ENCODE assay signal across 11 cellular contexts in genomic region chr20:1186367-1186991, GRCh38. TPM values are rescaled to one million over a fixed set of nuclear protein-coding genes. Genes with fewer than 3 reads are reported as not detected.
DNase-seq lines count a peak whose midpoint lies in the region; ATAC-seq, FAIRE-seq and TF ChIP-seq lines count a peak whose summit lies in the region.
"Had no signal": no experiment of that assay in that cellular context is flagged by ENCODE, and none has a peak within 500 bp of the region (broad histone marks: within the 10 kb centered on the region; RNA-seq: fewer than 3 reads in every experiment).

No MANE protein-coding gene starts in this region.

- peak overlapping the region in 1 of 2 experiments; percentile 45 for H2BK12ac ChIP-seq in mesenchymal stem cell (ENCODE audit: low read length in 2 of 2)

- peak overlapping the region in 1 of 2 experiments; percentile 71 for H3K14ac ChIP-seq in mesenchymal stem cell (ENCODE audit: low read length in 2 of 2)

- intact Hi-C loops in left ventricle myocardium inferior (cut with micrococcal nuclease), result no loop called here
- intact Hi-C loops in Right ventricle myocardium inferior (cut with DNase I), result no loop called here

- H2BK15ac ChIP-seq in mesenchymal stem cell (ENCODE audit: low read depth, poor library complexity, severe bottlenecking), result no peak overlapping the region

- ATAC-seq in Right ventricle myocardium inferior (no peak), HG03039 (IDR thresholded peaks at IDR 0.05; ENCODE audit: unreplicated experiment) (no peak)

- H3K27ac ChIP-seq in left ventricle myocardium inferior (replicated peaks) (peak overlapping the region; percentile 42), astrocyte (ENCODE audit: low read depth, low read length) (no peak overlapping the region), mesenchymal stem cell (ENCODE audit: low read length, poor library complexity, severe bottlenecking) (no peak overlapping the region)
- H3K27ac ChIP-seq: coronary artery had no signal

- H2BK5ac ChIP-seq in mesenchymal stem cell (ENCODE audit: low read depth, low read length, poor library complexity, severe bottlenecking), result no peak overlapping the region

- H3K18ac ChIP-seq in mesenchymal stem cell (ENCODE audit: low read depth in 1 of 2, low read length in 2 of 2), result peak overlapping the region in 1 of 2 experiments; percentile 18

- H3K79me1 ChIP-seq in mesenchymal stem cell (replicated peaks; ENCODE audit: low read length, poor library complexity, severe bottlenecking), result no peaks in the 10 kb centered on the region

- H2AK5ac ChIP-seq in mesenchymal stem cell (ENCODE audit: low read length, severe bottlenecking), result no peak overlapping the region

- H3K9ac ChIP-seq in astrocyte (ENCODE audit: low read length), result no peak overlapping the region
- no peak overlapping the region for H3K9ac ChIP-seq in mesenchymal stem cell (ENCODE audit: low read length)

- peaks cover 43% of the 10 kb centered on the region for H3K4me1 ChIP-seq in left ventricle myocardium inferior
- H3K4me1 ChIP-seq in astrocyte (ENCODE audit: insufficient read depth, low read length), result no peaks in the 10 kb centered on the region
- H3K4me1 ChIP-seq in mesenchymal stem cell (ENCODE audit: control insufficient read depth, insufficient read depth, low read depth, low read length), result peaks cover 18% of the 10 kb centered on the region

- H3K4me2 ChIP-seq in astrocyte (ENCODE audit: low read length), result no peak overlapping the region
- H3K4me2 ChIP-seq in mesenchymal stem cell (ENCODE audit: low read length, poor library complexity, severe bottlenecking), result no peak overlapping the region

- peak overlapping the region in 1 of 2 experiments; percentile 77 for H3K23ac ChIP-seq in mesenchymal stem cell (ENCODE audit: low read length in 2 of 2)

- H3K36me3 Mint-ChIP-seq in astrocyte (ENCODE audit: low read depth, unreplicated experiment), result no peaks in the 10 kb centered on the region
- H3K36me3 Mint-ChIP-seq: naive B cell had no signal

- no peaks in the 10 kb centered on the region for H3K79me2 ChIP-seq in astrocyte (ENCODE audit: insufficient read depth, low read length)

- peak overlapping the region; percentile 79 for H4K91ac ChIP-seq in mesenchymal stem cell (ENCODE audit: low read length)

- peaks cover 7% of the 10 kb centered on the region for H3K9me3 Mint-ChIP-seq in astrocyte (ENCODE audit: unreplicated experiment)

- peaks cover 31% of the 10 kb centered on the region for H3K27me3 ChIP-seq in left ventricle myocardium inferior (ENCODE audit: low read depth)
- peaks cover 55% of the 10 kb centered on the region for H3K27me3 ChIP-seq in astrocyte (ENCODE audit: insufficient read depth, low read length)
- H3K27me3 ChIP-seq in mesenchymal stem cell (ENCODE audit: control insufficient read depth in 1 of 2, insufficient read depth in 1 of 2, low read length in 2 of 2), result peaks cover 77 to 79% of the 10 kb centered on the region in 2 experiments

- H4K8ac ChIP-seq in mesenchymal stem cell (ENCODE audit: low read length), result peak overlapping the region; percentile 35

- H3K4me3 ChIP-seq in left ventricle myocardium inferior (no peak overlapping the region), astrocyte (ENCODE audit: insufficient read depth, low read depth, low read length) (no peak overlapping the region), mesenchymal stem cell (ENCODE audit: insufficient read depth in 1 of 2, low read depth in 1 of 2, low read length in 2 of 2) (no peak overlapping the region)

- H3K4ac ChIP-seq in mesenchymal stem cell (ENCODE audit: low read depth in 1 of 2, low read length in 2 of 2), result no peak overlapping the region

- H3K27ac Mint-ChIP-seq in astrocyte (ENCODE audit: unreplicated experiment), result no peak overlapping the region

- H3K4me3 Mint-ChIP-seq in astrocyte (ENCODE audit: unreplicated experiment), result peak overlapping the region; percentile 73

- H3K9me3 ChIP-seq in left ventricle myocardium inferior (replicated peaks), result no peaks in the 10 kb centered on the region
- no peaks in the 10 kb centered on the region for H3K9me3 ChIP-seq in astrocyte (ENCODE audit: insufficient read depth, low read depth, low read length)
- H3K9me3 ChIP-seq in mesenchymal stem cell (ENCODE audit: control insufficient read depth, low read length), result no peaks in the 10 kb centered on the region

- no peak for TF ChIP-seq CTCF in left ventricle myocardium inferior (IDR thresholded peaks at IDR 0.05; ENCODE audit: borderline replicate concordance)
- TF ChIP-seq CTCF in astrocyte (IDR thresholded peaks at IDR 0.05; ENCODE audit: insufficient read depth, low read depth, low read length), result no peak

- no peak overlapping the region for H2BK120ac ChIP-seq in mesenchymal stem cell (ENCODE audit: low read depth, low read length)

- peaks cover 8% of the 10 kb centered on the region for H4K20me1 ChIP-seq in astrocyte (ENCODE audit: insufficient read depth, low read length)

- H3K4me1 Mint-ChIP-seq in astrocyte (ENCODE audit: low read depth, unreplicated experiment), result no peaks in the 10 kb centered on the region

- WGBS in mesenchymal stem cell, result 84% methylated on average over 11 of the region's 13 CpGs

- peaks cover 52% of the 10 kb centered on the region for H3K27me3 Mint-ChIP-seq in astrocyte (ENCODE audit: low read depth, unreplicated experiment)

- DNase-seq in left ventricle myocardium inferior, result no peak
- no peak for DNase-seq in Right ventricle myocardium inferior (ENCODE audit: missing footprints)
- no peak for DNase-seq in astrocyte (ENCODE audit: low read depth)
- DNase-seq in mesenchymal stem cell, result no peak
- no peak for DNase-seq in dedifferentiated amniotic fluid mesenchymal stem cell (ENCODE audit: extremely low spot score)
- no peak for DNase-seq in GOT3 (lab: John Stamatoyannopoulos, UW)
- DNase-seq in NOMO-1 (lab: John Stamatoyannopoulos, UW; ENCODE audit: unreplicated experiment in 2 of 2), result no peak

- H2AFZ ChIP-seq in astrocyte (ENCODE audit: low read depth, low read length) (no peak overlapping the region), mesenchymal stem cell (ENCODE audit: low read depth, low read length) (no peak overlapping the region)

- no peak for FAIRE-seq in astrocyte (lab: Jason Lieb, UNC)

- no peaks in the 10 kb centered on the region for H3K36me3 ChIP-seq in left ventricle myocardium inferior
- H3K36me3 ChIP-seq in astrocyte (ENCODE audit: insufficient read depth, low read length), result no peaks in the 10 kb centered on the region
- H3K36me3 ChIP-seq in mesenchymal stem cell (ENCODE audit: control insufficient read depth in 1 of 2, insufficient read depth in 2 of 2, low read depth in 1 of 2, low read length in 2 of 2), result no peaks in the 10 kb centered on the region

RNA-seq across cellular contexts. Expression of gene TMEM74B, which starts 1.7 kb away (rescaled TPM):
- total RNA-seq in left ventricle myocardium inferior (4.2 TPM), Right ventricle myocardium inferior (2.9 TPM), astrocyte (2.1 and 2.4 TPM in 2 replicates)
- polyA plus RNA-seq in mesenchymal stem cell (2013, experiment 1 of 2), result 1.9 TPM
- 1.9 TPM for polyA plus RNA-seq in mesenchymal stem cell (2013, experiment 2 of 2)

RNA-seq across cellular contexts. Expression of gene C20orf202, which starts 16.8 kb away (rescaled TPM):
- total RNA-seq in left ventricle myocardium inferior (0.41 TPM), Right ventricle myocardium inferior (0.14 TPM), astrocyte (not detected in 2 replicates)
- polyA plus RNA-seq in mesenchymal stem cell (2013, experiment 1 of 2), result 0.07 TPM
- 0.03 TPM for polyA plus RNA-seq in mesenchymal stem cell (2013, experiment 2 of 2)

RNA-seq across cellular contexts. Expression of gene RAD21L1, which starts 39.4 kb away (rescaled TPM):
- total RNA-seq in left ventricle myocardium inferior (not detected), Right ventricle myocardium inferior (not detected), astrocyte (0.34 TPM in 1 of 2 replicates, not detected in the other)
- polyA plus RNA-seq in mesenchymal stem cell (2013, experiment 1 of 2), result 0.23 TPM
- polyA plus RNA-seq in mesenchymal stem cell (2013, experiment 2 of 2), result 0.29 TPM
- polyA plus RNA-seq: esophagus had no signal
